ENCODE assay signal across 9 cellular contexts in genomic region chr2:230866704-230867561, GRCh38. TPM values are rescaled to one million over a fixed set of nuclear protein-coding genes. Genes with fewer than 3 reads are reported as not detected.
DNase-seq lines count a peak whose midpoint lies in the region; ATAC-seq, FAIRE-seq and TF ChIP-seq lines count a peak whose summit lies in the region.
"Had no signal": no experiment of that assay in that cellular context is flagged by ENCODE, and none has a peak within 500 bp of the region (broad histone marks: within the 10 kb centered on the region; RNA-seq: fewer than 3 reads in every experiment).

No MANE protein-coding gene starts in this region.

- CTCF ChIA-PET in PC-3 (lab: Charles Lee) = no interaction called here

- TF ChIP-seq CTCF in cardiac muscle cell (IDR thresholded peaks at IDR 0.05; ENCODE audit: low read depth, low read length) = no peak
- TF ChIP-seq CTCF in heart right ventricle (IDR thresholded peaks at IDR 0.05) = no peak
- no peak for TF ChIP-seq CTCF in PC-3 (conservative IDR thresholded peaks at IDR 0.05; ENCODE audit: low read depth, low read length)

- H3K9me3 ChIP-seq in cardiac muscle cell (ENCODE audit: low read depth) (no peaks in the 10 kb centered on the region), heart right ventricle (no peaks in the 10 kb centered on the region), PC-3 (ENCODE audit: low read length) (no peaks in the 10 kb centered on the region), iPS-20b (ENCODE audit: insufficient read depth, low read depth, low read length) (no peaks in the 10 kb centered on the region)

- no peaks in the 10 kb centered on the region for H3F3A ChIP-seq in PC-3 (ENCODE audit: low read length, unreplicated experiment)

- peaks cover 61% of the 10 kb centered on the region for H3K4me1 ChIP-seq in cardiac muscle cell (ENCODE audit: low read depth)
- H3K4me1 ChIP-seq in heart right ventricle = peaks cover 4 to 77% (median 44%) of the 10 kb centered on the region in 9 donors
- peaks cover 12% of the 10 kb centered on the region for H3K4me1 ChIP-seq in PC-3 (ENCODE audit: insufficient read depth, low read length)
- peaks cover 50% of the 10 kb centered on the region for H3K4me1 ChIP-seq in iPS-20b (ENCODE audit: insufficient read depth, low read length)

- H3K4me2 ChIP-seq in PC-3 (ENCODE audit: low read length) = no peak overlapping the region

- intact Hi-C loops in heart right ventricle (cut with DNase I) (no loop called here), PC-3 (cut with micrococcal nuclease) (no loop called here)

- no peaks in the 10 kb centered on the region for H3K36me3 ChIP-seq in cardiac muscle cell
- H3K36me3 ChIP-seq in heart right ventricle = no peaks in the 10 kb centered on the region
- H3K36me3 ChIP-seq in PC-3 (ENCODE audit: low read depth, low read length) = no peaks in the 10 kb centered on the region
- peaks cover 15% of the 10 kb centered on the region; the same call in 1 of the 2 replicates for H3K36me3 ChIP-seq in iPS-20b (ENCODE audit: insufficient read depth, low read depth, low read length)

- no peaks in the 10 kb centered on the region for H3K79me2 ChIP-seq in PC-3 (ENCODE audit: low read length)

- no peak for FAIRE-seq in HTR-8/SVneo (lab: Jason Lieb, UNC)
- FAIRE-seq: bronchial epithelial cell had no signal

- no peaks in the 10 kb centered on the region for H3K27me3 ChIP-seq in cardiac muscle cell
- H3K27me3 ChIP-seq in heart right ventricle = peaks cover 6 to 47% (median 24%) of the 10 kb centered on the region in 7 donors
- no peaks in the 10 kb centered on the region for H3K27me3 ChIP-seq in PC-3 (ENCODE audit: low read length)
- peaks cover 10% of the 10 kb centered on the region; the same call in 1 of the 2 replicates for H3K27me3 ChIP-seq in iPS-20b (ENCODE audit: insufficient read depth, low read length)

- no peak overlapping the region for H2AFZ ChIP-seq in PC-3 (ENCODE audit: low read length)

- DNase-seq in cardiac muscle cell (ENCODE audit: low read depth in 1 of 2, low spot score in 1 of 2) (peak in 1 of 2 donors; percentile 62), heart right ventricle (no peak), PC-3 (peak; percentile 26), iPS-NIHi7 (ENCODE audit: extremely low spot score) (no peak), HTR-8/SVneo (ENCODE audit: insufficient read length, low spot score) (no peak)
- peak; percentile 48 for DNase-seq in activated naive CD4-positive, alpha-beta T cell treated with anti-CD3 and anti-CD28 coated beads, Interleukin-2, amount 50 U/mL, for 16 hours
- peak; percentile 40 for DNase-seq in stimulated activated CD8-positive, alpha-beta memory T cell treated with anti-CD3 and anti-CD28 coated beads, Interleukin-15, amount 100 ng/mL, for 1 hour (ENCODE audit: low read depth)

- H4K20me1 ChIP-seq in PC-3 (ENCODE audit: low read length) = no peaks in the 10 kb centered on the region; the same call in 1 of the 2 replicates

- no peak for ATAC-seq in heart right ventricle
- no peak for ATAC-seq in PC-3

- H3K9ac ChIP-seq in PC-3 (ENCODE audit: low read length) (no peak overlapping the region), iPS-20b (ENCODE audit: low read depth, low read length) (peak overlapping the region; percentile 95; the same call in 1 of the 2 replicates)

- no peaks in the 10 kb centered on the region for H3K9me2 ChIP-seq in PC-3 (replicated peaks; ENCODE audit: low read length)

- WGBS in heart right ventricle, 2 donors = 49 to 62% methylated on average over 14 of the region's 14 CpGs

- H3K27ac ChIP-seq in cardiac muscle cell = peak overlapping the region; percentile 92
- H3K27ac ChIP-seq in heart right ventricle = peak overlapping the region in 1 of 10 donors; percentile 15
- no peak overlapping the region for H3K27ac ChIP-seq in PC-3 (ENCODE audit: low read length)
- peak overlapping the region; percentile 67 for H3K27ac ChIP-seq in iPS-20b (ENCODE audit: low read length)

- BruUV-seq in PC-3 (replicated peaks; lab: Mats Ljungman, UMichigan) = no TSS peak

- peak overlapping the region; percentile 99 for H3K4me3 ChIP-seq in cardiac muscle cell
- peak overlapping the region in 2 of 10 donors; percentile 73 to 84 for H3K4me3 ChIP-seq in heart right ventricle
- H3K4me3 ChIP-seq in PC-3 (ENCODE audit: low read length) = no peak overlapping the region
- peak overlapping the region; percentile 93; the same call in 1 of the 2 replicates for H3K4me3 ChIP-seq in iPS-20b (ENCODE audit: low read length)

- POLR2A ChIA-PET in PC-3 (lab: Charles Lee; ENCODE audit: unreplicated experiment) = interaction anchor here (0.5 kb wide), 1 partner anchor 16 kb away, joined by 5 read pairs; no protein-coding TSS in a partner anchor

RNA-seq across cellular contexts. Expression of gene ITM2C, which starts 2.2 kb away (rescaled TPM):
- total RNA-seq in cardiac muscle cell (389 and 411 TPM in 2 replicates), heart right ventricle (10 to 100 TPM; 14.3 to 32.7 (median 23.8) TPM), PC-3 (2014; rRNA removed) (111 and 113 TPM in 2 replicates)
- polyA plus RNA-seq in cardiac muscle cell (484 and 536 TPM in 2 replicates), heart right ventricle (10 to 100 TPM; 12.1 to 20.4 TPM)

RNA-seq across cellular contexts. Expression of gene GPR55, which starts 58.1 kb away (rescaled TPM):
- total RNA-seq in cardiac muscle cell (not detected in 2 replicates), heart right ventricle (under 1 TPM in 1 of 10 donors, not detected in 9; 0.42 TPM), PC-3 (2014; rRNA removed) (0.07 and 0.81 TPM in 2 replicates)
- polyA plus RNA-seq in cardiac muscle cell (not detected in 2 replicates), heart right ventricle (under 1 TPM in 1 of 2 donors, not detected in 1; 0.01 TPM)
- total RNA-seq: bronchial epithelial cell had no signal

Comparison
In these comparisons a context has a peak if more than half of its experiments do, and no peak if none do; other contexts are left out.
1. DNase-seq: peak in PC-3 (single experiment), activated naive CD4-positive, alpha-beta T cell treated with anti-CD3 and anti-CD28 coated beads, Interleukin-2, amount 50 U/mL, for 16 hours (single experiment) and stimulated activated CD8-positive, alpha-beta memory T cell treated with anti-CD3 and anti-CD28 coated beads, Interleukin-15, amount 100 ng/mL, for 1 hour (single experiment); none in heart right ventricle (0 of 2), iPS-NIHi7 (single experiment) and HTR-8/SVneo (single experiment).